10 cellular contexts compared by ENCODE assay signal in genomic region chr22:38698407-38699094, GRCh38. TPM values are rescaled to one million over a fixed set of nuclear protein-coding genes. Genes with fewer than 3 reads are reported as not detected.
DNase-seq lines count a peak whose midpoint lies in the region; ATAC-seq and TF ChIP-seq lines count a peak whose summit lies in the region.
"Had no signal": no experiment of that assay in that cellular context is flagged by ENCODE, and none has a peak within 500 bp of the region (broad histone marks: within the 10 kb centered on the region; RNA-seq: fewer than 3 reads in every experiment).

No MANE protein-coding gene starts in this region.

- H3K79me2 ChIP-seq in DND-41 (ENCODE audit: insufficient read depth, low read length), result peaks cover 76% of the 10 kb centered on the region

- ATAC-seq in DND-41 (ENCODE audit: insufficient read depth, low read depth), result no peak
- ATAC-seq: left colon had no signal

- no peaks in the 10 kb centered on the region for H3K27me3 ChIP-seq in DND-41 (ENCODE audit: insufficient read depth, low read length, poor library complexity)
- H3K27me3 ChIP-seq in rectal smooth muscle tissue (ENCODE audit: control insufficient read depth, insufficient read depth, low read length), result no peaks in the 10 kb centered on the region

- DNase-seq in DND-41 (no peak), SK-N-MC (ENCODE audit: low read depth, low spot score) (no peak), epithelial cell of proximal tubule (ENCODE audit: low read depth) (no peak), SKM-1 treated with dmso at 0.1 percent for 144 hours (lab: John Stamatoyannopoulos, UW; ENCODE audit: unreplicated experiment) (no peak), NCI-H2029 treated with DMSO at 0.1 percent for 48 hours (lab: John Stamatoyannopoulos, UW) (no peak), kidney glomerular epithelial cell (lab: John Stamatoyannopoulos, UW) (no peak)
- no peak for DNase-seq in activated effector memory CD4-positive, alpha-beta T cell treated with Interleukin-2 at 50 U/mL for 16 hours

- H3K4me2 ChIP-seq in DND-41 (ENCODE audit: insufficient read depth, low read length), result peak overlapping the region; percentile 90

- H3K4me1 ChIP-seq in DND-41 (ENCODE audit: insufficient read depth, low read length), result peaks cover 54% of the 10 kb centered on the region
- peaks cover 26% of the 10 kb centered on the region for H3K4me1 ChIP-seq in rectal smooth muscle tissue (ENCODE audit: control insufficient read depth, insufficient read depth, low read length)

- H3K36me3 ChIP-seq in DND-41 (ENCODE audit: insufficient read depth, low read length), result peaks cover 22% of the 10 kb centered on the region
- peaks cover 16% of the 10 kb centered on the region for H3K36me3 ChIP-seq in SK-N-MC (ENCODE audit: insufficient read depth, low read length)
- H3K36me3 ChIP-seq in rectal smooth muscle tissue (ENCODE audit: control insufficient read depth, insufficient read depth, low read length), result no peaks in the 10 kb centered on the region

- H3K9ac ChIP-seq in DND-41 (ENCODE audit: low read depth, low read length) (peak overlapping the region; percentile 90), SK-N-MC (ENCODE audit: insufficient read length) (no peak overlapping the region), rectal smooth muscle tissue (ENCODE audit: low read length) (no peak overlapping the region)

- H3K4me3 ChIP-seq in DND-41 (ENCODE audit: low read depth in 1 of 2, low read length in 2 of 2) (peak overlapping the region in 1 of 2 experiments; percentile 80; a peak in 3 of 4 replicates), SK-N-MC (peak overlapping the region; percentile 98), epithelial cell of proximal tubule (ENCODE audit: low read depth, low read length) (peak overlapping the region; percentile 73), rectal smooth muscle tissue (ENCODE audit: low read length) (peak overlapping the region; percentile 22)

- H2AFZ ChIP-seq in DND-41 (ENCODE audit: low read depth, low read length), result no peak overlapping the region

- peaks cover 15% of the 10 kb centered on the region; the same call in 1 of the 2 replicates for H4K20me1 ChIP-seq in DND-41 (ENCODE audit: insufficient read depth, low read length)

- H3K9me3 ChIP-seq in DND-41 (ENCODE audit: insufficient read depth, low read length, severe bottlenecking), result no peaks in the 10 kb centered on the region
- H3K9me3 ChIP-seq in SK-N-MC (ENCODE audit: low read depth, low read length), result no peaks in the 10 kb centered on the region

- no peak for TF ChIP-seq CTCF in DND-41 (IDR thresholded peaks at IDR 0.05; ENCODE audit: borderline replicate concordance, extremely low read depth, low read length, poor library complexity, severe bottlenecking)
- TF ChIP-seq CTCF in epithelial cell of proximal tubule (conservative IDR thresholded peaks at IDR 0.05; ENCODE audit: low read depth, low read length), result no peak

- H3K27ac ChIP-seq in DND-41 (ENCODE audit: low read length) (no peak overlapping the region), SK-N-MC (0 out of 2 replicates have a peak overlapping the region, but pooled peaks have one; percentile 19), rectal smooth muscle tissue (ENCODE audit: low read depth, low read length) (no peak overlapping the region)

RNA-seq across cellular contexts. Expression of gene JOSD1, which starts 2.2 kb away (rescaled TPM):
- total RNA-seq in epithelial cell of proximal tubule, result 70.9 and 89.6 TPM in 2 replicates

RNA-seq across cellular contexts. Expression of gene GTPBP1, which starts 7.2 kb away (rescaled TPM):
- 27.8 and 36.2 TPM in 2 replicates for total RNA-seq in epithelial cell of proximal tubule

RNA-seq across cellular contexts. Expression of gene TOMM22, which starts 16.8 kb away (rescaled TPM):
- total RNA-seq in epithelial cell of proximal tubule, result 67.6 and 99.6 TPM in 2 replicates

RNA-seq across cellular contexts. Expression of gene CBY1, which starts 42.1 kb away (rescaled TPM):
- 26.1 and 28.9 TPM in 2 replicates for total RNA-seq in epithelial cell of proximal tubule

RNA-seq across cellular contexts. Expression of gene FAM227A, which starts 42.4 kb away (rescaled TPM):
- total RNA-seq in epithelial cell of proximal tubule, result 1.0 and 2.0 TPM in 2 replicates
- total RNA-seq: HT1080 had no signal
